In genomic region chr10:11145498-11145855, GRCh38 we compare ENCODE assay signal across 8 cellular contexts.
A peak's percentile ranks its signal among the peaks of the same experiment; 100 is the strongest.
DNase-seq lines count a peak whose midpoint lies in the region; ATAC-seq, FAIRE-seq and TF ChIP-seq lines count a peak whose summit lies in the region.

No MANE protein-coding gene starts in this region.

- no peaks in the 10 kb centered on the region for H3K36me3 ChIP-seq in Peyer's patch
- no peaks in the 10 kb centered on the region for H3K36me3 ChIP-seq in GM12878 (ENCODE audit: control insufficient read depth in 2 of 2, insufficient read depth in 2 of 2, low read length in 1 of 2)
- no peaks in the 10 kb centered on the region for H3K36me3 ChIP-seq in smooth muscle cell (ENCODE audit: low read depth)

- WGBS in GM12878 (ENCODE audit: insufficient coverage, insufficient replicate concordance, low lambda C conversion rate, missing lambda C conversion rate) = 0% methylated on average over 3 of the region's 3 CpGs
- WGBS in smooth muscle cell (ENCODE audit: low lambda C conversion rate) = 24% methylated on average over 3 of the region's 3 CpGs

- TF ChIP-seq CTCF in Peyer's patch (IDR thresholded peaks at IDR 0.05) = no peak
- TF ChIP-seq CTCF in GM12878 (IDR thresholded peaks at IDR 0.05 in 2 of 3, conservative IDR thresholded peaks at IDR 0.05 in 1 of 3; ENCODE audit: control insufficient read depth in 2 of 3, extremely low read depth in 1 of 3, insufficient read depth in 1 of 3, low read depth in 3 of 3, low read length in 3 of 3) = no peak
- TF ChIP-seq CTCF in smooth muscle cell (IDR thresholded peaks at IDR 0.05; ENCODE audit: borderline replicate concordance, insufficient read depth, poor library complexity, severe bottlenecking) = no peak

- H3K27me3 ChIP-seq in Peyer's patch (no peaks in the 10 kb centered on the region), GM12878 (replicated peaks in 1 of 2; ENCODE audit: control insufficient read depth in 2 of 2, insufficient read depth in 2 of 2, low read length in 1 of 2) (no peaks in the 10 kb centered on the region), smooth muscle cell (ENCODE audit: low read depth) (peaks cover 31% of the 10 kb centered on the region)

- SMC1A ChIA-PET in GM12878 (lab: Charles Lee; ENCODE audit: uncharacterized antibody, unreplicated experiment) = interaction anchor here (0.7 to 9.5 kb wide), 27 partner anchors 9 to 142 kb away, joined by 3 to 99 read pairs (median 4); no protein-coding TSS in a partner anchor

- ATAC-seq in GM18867 (IDR thresholded peaks at IDR 0.05; ENCODE audit: unreplicated experiment) = peak; percentile 84
- peak; percentile 85 for ATAC-seq in HG02885 (IDR thresholded peaks at IDR 0.05; ENCODE audit: poor library complexity, unreplicated experiment)
- peak; percentile 92 for ATAC-seq in GM12878

- CTCF ChIA-PET in GM12878 (lab: Yijun Ruan, JAX) = interaction anchor here (0.6 to 5.1 kb wide), 15 partner anchors 14 to 125 kb away, joined by 3 to 39 read pairs (median 6); no protein-coding TSS in a partner anchor

- POLR2A ChIA-PET in GM12878 (lab: Charles Lee) = interaction anchor here (0.6 to 3.0 kb wide), 6 partner anchors 18 to 110 kb away, joined by 3 to 15 read pairs (median 4); no protein-coding TSS in a partner anchor

- in situ Hi-C loops in GM12878 (cut with MboI) = no loop called here

- peak overlapping the region; percentile 94 for H2AFZ ChIP-seq in GM12878 (ENCODE audit: control insufficient read depth, low read depth, low read length)
- no peak overlapping the region for H2AFZ ChIP-seq in smooth muscle cell (ENCODE audit: low read depth)

- intact Hi-C loops in GM12878 (cut with micrococcal nuclease; ENCODE audit: unreplicated experiment) = loop anchor here (1.0 kb wide), 1 partner anchor 18 kb away; no protein-coding TSS in a partner anchor

- no peak for FAIRE-seq in GM12878 (lab: Jason Lieb, UNC)

- H3K4me2 ChIP-seq in GM12878 (ENCODE audit: control insufficient read depth, insufficient read depth) (peak overlapping the region; percentile 80), smooth muscle cell (peak overlapping the region; percentile 12)

- H3K27ac ChIP-seq in Peyer's patch (peak overlapping the region; percentile 43 to 77 (median 56)), GM12878 (ENCODE audit: control insufficient read depth, insufficient read depth) (peak overlapping the region; percentile 68), smooth muscle cell (ENCODE audit: low read depth) (no peak overlapping the region)

- no peaks in the 10 kb centered on the region for H3F3A ChIP-seq in smooth muscle cell (ENCODE audit: low read depth)

- H3K9me3 ChIP-seq in Peyer's patch (no peaks in the 10 kb centered on the region), GM12878 (replicated peaks; ENCODE audit: control insufficient read depth, insufficient read depth, low read length) (no peaks in the 10 kb centered on the region), smooth muscle cell (replicated peaks; ENCODE audit: low read depth) (no peaks in the 10 kb centered on the region)

- TF ChIP-seq POLR2A in Peyer's patch (IDR thresholded peaks at IDR 0.05) = peak; percentile 29
- TF ChIP-seq POLR2A in GM12878 (IDR thresholded peaks at IDR 0.05; ENCODE audit: low read depth, low read length) = peak; percentile 25; the same call in 1 of the 2 replicates

- H3K4me1 ChIP-seq in Peyer's patch (peaks cover 0 to 37% (median 10%) of the 10 kb centered on the region in 4 donors), GM12878 (ENCODE audit: control insufficient read depth, insufficient read depth, low read length) (peaks cover 16% of the 10 kb centered on the region), smooth muscle cell (ENCODE audit: low read depth) (no peaks in the 10 kb centered on the region)

- H4K20me1 ChIP-seq in GM12878 (ENCODE audit: control insufficient read depth, insufficient read depth) = no peaks in the 10 kb centered on the region
- H4K20me1 ChIP-seq in smooth muscle cell (ENCODE audit: low read depth) = no peaks in the 10 kb centered on the region

- DNase-seq in Peyer's patch (peak in 2 of 3 donors; percentile 85 to 91), GM12878 (ENCODE audit: low read depth, low spot score) (no peak), smooth muscle cell (lab: John Stamatoyannopoulos, UW; ENCODE audit: unreplicated experiment) (no peak), NCI-H1092 treated with DMSO at 0.1 percent for 48 hours (lab: John Stamatoyannopoulos, UW) (no peak), kidney tubule cell (ENCODE audit: low spot score) (no peak), NCI-H2196 (lab: John Stamatoyannopoulos, UW; ENCODE audit: unreplicated experiment) (no peak)

- TF ChIP-seq EP300 in GM12878 (IDR thresholded peaks at IDR 0.05; ENCODE audit: borderline replicate concordance in 1 of 2, control insufficient read depth in 1 of 2, low read depth in 2 of 2, low read length in 2 of 2) = no peak

- H3K9ac ChIP-seq in GM12878 (ENCODE audit: control insufficient read depth, insufficient read depth, low read length) (peak overlapping the region; percentile 41; the same call in 1 of the 2 replicates), smooth muscle cell (ENCODE audit: low read depth) (no peak overlapping the region)

- RAD21 ChIA-PET in GM12878 (lab: Charles Lee; ENCODE audit: unreplicated experiment) = interaction anchor here (0.9 to 5.1 kb wide), 17 partner anchors 14 to 125 kb away, joined by 3 to 57 read pairs (median 3); no protein-coding TSS in a partner anchor

- H3K79me2 ChIP-seq in GM12878 (ENCODE audit: control insufficient read depth, insufficient read depth, low read length) = no peaks in the 10 kb centered on the region
- no peaks in the 10 kb centered on the region for H3K79me2 ChIP-seq in smooth muscle cell (ENCODE audit: low read depth)

- BruUV-seq in GM12878 (replicated peaks; lab: Mats Ljungman, UMichigan) = no TSS peak

- H3K4me3 ChIP-seq in Peyer's patch (no peak overlapping the region), GM12878 (peak overlapping the region; percentile 25; the same call in 1 of the 2 replicates), smooth muscle cell (no peak overlapping the region)

- TF ChIP-seq RAD21 in GM12878 (IDR thresholded peaks at IDR 0.05; ENCODE audit: insufficient read depth, low read depth, low read length) = no peak

TF ChIP-seq in GM12878, 131 proteins besides CTCF, POLR2A, EP300 and RAD21 (continues in another document):
- TF ChIP-seq TARDBP (IDR thresholded peaks at IDR 0.05; ENCODE audit: borderline replicate concordance) = no peak
- TF ChIP-seq PKNOX1 (IDR thresholded peaks at IDR 0.05) = no peak
- TF ChIP-seq HCFC1 (IDR thresholded peaks at IDR 0.05; ENCODE audit: low read length) = no peak
- no peak for TF ChIP-seq SREBF1 (IDR thresholded peaks at IDR 0.05; ENCODE audit: low read length)
- no peak for TF ChIP-seq ZNF622 (IDR thresholded peaks at IDR 0.05)
- TF ChIP-seq ATF7 (IDR thresholded peaks at IDR 0.05; ENCODE audit: low read depth) = no peak
- TF ChIP-seq TCF12 (IDR thresholded peaks at IDR 0.05; ENCODE audit: low read depth, low read length) = no peak
- TF ChIP-seq SUZ12 (IDR thresholded peaks at IDR 0.05; ENCODE audit: unreplicated experiment) = no peak
- TF ChIP-seq ZNF207 (IDR thresholded peaks at IDR 0.05; ENCODE audit: borderline replicate concordance) = no peak
- TF ChIP-seq NRF1 (conservative IDR thresholded peaks at IDR 0.05; ENCODE audit: low read depth, low read length) = no peak
- TF ChIP-seq NR2F1 (conservative IDR thresholded peaks at IDR 0.05) = no peak
- peak; percentile 23; the same call in 1 of the 2 replicates for TF ChIP-seq TAF1 (IDR thresholded peaks at IDR 0.05; ENCODE audit: borderline replicate concordance, low read depth, low read length)
- TF ChIP-seq EGR1 (IDR thresholded peaks at IDR 0.05; ENCODE audit: borderline replicate concordance in 1 of 2, low read depth in 2 of 2, low read length in 2 of 2) = no peak
- peak; percentile 47; the same call in 1 of the 2 replicates for TF ChIP-seq ZBTB40 (IDR thresholded peaks at IDR 0.05; ENCODE audit: borderline replicate concordance)
- TF ChIP-seq SPI1 (IDR thresholded peaks at IDR 0.05; ENCODE audit: borderline replicate concordance, insufficient read depth, low read depth, low read length) = peak; percentile 89
- TF ChIP-seq CBX3 (IDR thresholded peaks at IDR 0.05; ENCODE audit: borderline replicate concordance, low read depth) = no peak

Comparison
In these comparisons a context has a peak if more than half of its experiments do, and no peak if none do; other contexts are left out.
1. DNase-seq: peak in Peyer's patch (2 of 3); none in GM12878 (single experiment), smooth muscle cell (single experiment), NCI-H1092 treated with DMSO at 0.1 percent for 48 hours (single experiment), kidney tubule cell (single experiment) and NCI-H2196 (single experiment).
2. Peak in every context shown above with its lines, with median percentiles within 50 percentile points of each other: ATAC-seq.